In the genomic region with DNA sequence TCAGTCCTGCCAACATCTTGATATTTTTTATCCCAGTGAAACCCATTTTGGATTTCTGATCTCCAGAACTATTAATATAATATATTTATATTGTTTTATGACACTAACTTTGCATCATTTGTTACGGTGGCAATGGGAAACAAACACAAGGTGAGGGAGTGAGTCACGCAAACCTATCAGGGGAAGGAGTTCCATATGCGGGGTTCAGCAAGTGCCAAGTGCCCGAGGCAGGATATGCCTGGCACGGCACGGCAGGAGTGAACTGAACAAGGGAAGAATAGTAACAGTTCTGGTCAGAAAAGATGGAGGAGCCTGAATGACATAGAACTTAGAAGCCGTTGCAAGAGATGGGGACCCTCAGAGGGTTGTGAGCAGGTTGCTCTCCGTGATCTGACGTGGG, we compare ENCODE assay signal across 14 cellular contexts.
"Had no signal": no experiment of that assay in that cellular context is flagged by ENCODE, and none has a peak within 500 bp of the region (broad histone marks: within the 10 kb centered on the region; RNA-seq: fewer than 3 reads in every experiment).

No MANE protein-coding gene starts in this region.

- H2AFZ ChIP-seq: neural progenitor cell had no signal

- H3K9me3 ChIP-seq: mucosa of descending colon, pancreas, thyroid gland, uterus had no signal

- H3K4me1 Mint-ChIP-seq: neural progenitor cell had no signal

- DNase-seq: activated CD4-positive, alpha-beta T cell treated with anti-CD3 and anti-CD28 coated beads for 48 hours; activated effector memory CD4-positive, alpha-beta T cell treated with Interleukin-2 at 50 U/mL for 16 hours; activated naive CD8-positive, alpha-beta T cell treated with anti-CD3 and anti-CD28 coated beads, Interleukin-2, amount 10 ng/mL, durations not matched to agents 7 days and 5 days; aorta; dorsolateral prefrontal cortex; mucosa of descending colon; pancreas; retina; stimulated activated CD4-positive, alpha-beta T cell treated with anti-CD3 and anti-CD28 coated beads, Interleukin-15, amount 100 ng/mL, for 24 hours; stimulated activated CD4-positive, alpha-beta T cell treated with anti-CD3 and anti-CD28 coated beads, Interleukin-4, amount 100 ng/mL, for 24 hours; thyroid gland; uterus had no signal

- H3K4me2 ChIP-seq: neural progenitor cell had no signal

- H3K27me3 ChIP-seq: dorsolateral prefrontal cortex, esophagus muscularis mucosa, neural progenitor cell, pancreas, thyroid gland, uterus had no signal

- H3K9me3 Mint-ChIP-seq: activated naive CD8-positive, alpha-beta T cell treated with anti-CD3 and anti-CD28 coated beads, Interleukin-2, amount 10 ng/mL, durations not matched to agents 7 days and 5 days had no signal

- H3K27me3 Mint-ChIP-seq: activated naive CD8-positive, alpha-beta T cell treated with anti-CD3 and anti-CD28 coated beads, Interleukin-2, amount 10 ng/mL, durations not matched to agents 7 days and 5 days had no signal

- H3K27ac Mint-ChIP-seq: neural progenitor cell had no signal

- H3K36me3 ChIP-seq: neural progenitor cell, pancreas, thyroid gland, uterus had no signal

- H3K27ac ChIP-seq: dorsolateral prefrontal cortex, esophagus muscularis mucosa, neural progenitor cell, pancreas, thyroid gland, uterus had no signal

- H3K9ac ChIP-seq: neural progenitor cell had no signal

- H3K4me3 ChIP-seq: dorsolateral prefrontal cortex, esophagus muscularis mucosa, mucosa of descending colon, neural progenitor cell, pancreas, thyroid gland, uterus had no signal

- H3K4me1 ChIP-seq: esophagus muscularis mucosa, neural progenitor cell, pancreas, thyroid gland, uterus had no signal

- H3K4me3 Mint-ChIP-seq: activated naive CD8-positive, alpha-beta T cell treated with anti-CD3 and anti-CD28 coated beads, Interleukin-2, amount 10 ng/mL, durations not matched to agents 7 days and 5 days; neural progenitor cell had no signal

- ATAC-seq: mucosa of descending colon, pancreas had no signal
